8 cellular contexts compared by ENCODE assay signal in genomic region chr15:65377976-65378366, GRCh38. TPM values are rescaled to one million over a fixed set of nuclear protein-coding genes. Genes with fewer than 3 reads are reported as not detected.
A peak's percentile ranks its signal among the peaks of the same experiment; 100 is the strongest.
DNase-seq lines count a peak whose midpoint lies in the region; ATAC-seq and TF ChIP-seq lines count a peak whose summit lies in the region.

TSS of gene IGDCC3 (minus strand) at chr15:65378002. CDS start at chr15:65377788, 214 bp downstream.

- H3F3A ChIP-seq in PC-3 (ENCODE audit: low read length, unreplicated experiment), result no peaks in the 10 kb centered on the region
- H3F3A ChIP-seq in neural cell (ENCODE audit: insufficient read depth, low read length, poor library complexity, severe bottlenecking), result no peaks in the 10 kb centered on the region

- peak within 1 kb of the TSS; percentile 2; the same call in 1 of the 2 replicates for H3K27ac ChIP-seq in C4-2B
- no peak within 1 kb of the TSS for H3K27ac ChIP-seq in PC-3 (ENCODE audit: low read length)
- no peak within 1 kb of the TSS for H3K27ac ChIP-seq in esophagus (ENCODE audit: low read depth in 2 of 2, low read length in 1 of 2)
- H3K27ac ChIP-seq in neural cell (ENCODE audit: low read length), result peak within 1 kb of the TSS; percentile 73

- intact Hi-C loops in PC-3 (cut with micrococcal nuclease), result no loop called here

- no peaks in the 10 kb centered on the region for H3K9me3 ChIP-seq in PC-3 (ENCODE audit: low read length)
- no peaks in the 10 kb centered on the region for H3K9me3 ChIP-seq in esophagus (ENCODE audit: control insufficient read depth in 2 of 2, insufficient read depth in 1 of 2, low read depth in 1 of 2, low read length in 1 of 2)
- no peaks in the 10 kb centered on the region for H3K9me3 ChIP-seq in neural cell (ENCODE audit: low read length)

- H3K36me3 ChIP-seq in PC-3 (ENCODE audit: low read depth, low read length), result no peaks in the 10 kb centered on the region
- no peaks in the 10 kb centered on the region for H3K36me3 ChIP-seq in esophagus (ENCODE audit: control insufficient read depth in 2 of 2, insufficient read depth in 2 of 2, low read length in 1 of 2)
- no peaks in the 10 kb centered on the region for H3K36me3 ChIP-seq in neural cell (ENCODE audit: insufficient read depth, low read length)

- H3K9ac ChIP-seq in PC-3 (ENCODE audit: low read length) (no peak within 1 kb of the TSS), neural cell (ENCODE audit: low read length) (peak within 1 kb of the TSS; percentile 87)

- H3K9me2 ChIP-seq in PC-3 (replicated peaks; ENCODE audit: low read length) (no peaks in the 10 kb centered on the region), neural cell (ENCODE audit: insufficient read depth, low read length) (no peaks in the 10 kb centered on the region)

- no peak for TF ChIP-seq EP300 in neural cell (conservative IDR thresholded peaks at IDR 0.05; ENCODE audit: poor library complexity, severe bottlenecking)

- H4K20me1 ChIP-seq in PC-3 (ENCODE audit: low read length), result no peaks in the 10 kb centered on the region
- no peaks in the 10 kb centered on the region for H4K20me1 ChIP-seq in neural cell (ENCODE audit: insufficient read depth)

- peak within 1 kb of the TSS; percentile 68 for H2AFZ ChIP-seq in PC-3 (ENCODE audit: low read length)
- peak within 1 kb of the TSS; percentile 45 for H2AFZ ChIP-seq in neural cell (ENCODE audit: low read depth, low read length)

- H3K79me2 ChIP-seq in PC-3 (ENCODE audit: low read length) (no peaks in the 10 kb centered on the region), neural cell (replicated peaks; ENCODE audit: insufficient read depth, low read length) (peaks cover 18% of the 10 kb centered on the region)

- TF ChIP-seq CTCF in C4-2B (conservative IDR thresholded peaks at IDR 0.05), result no peak
- no peak for TF ChIP-seq CTCF in PC-3 (conservative IDR thresholded peaks at IDR 0.05; ENCODE audit: low read depth, low read length)
- no peak for TF ChIP-seq CTCF in neural cell (IDR thresholded peaks at IDR 0.05; ENCODE audit: poor library complexity, severe bottlenecking)

- H3K4me1 ChIP-seq in PC-3 (ENCODE audit: insufficient read depth, low read length) (no peaks in the 10 kb centered on the region), esophagus (ENCODE audit: control insufficient read depth in 2 of 2, insufficient read depth in 2 of 2, low read length in 1 of 2) (peaks cover 0 to 7% of the 10 kb centered on the region in 2 donors)

- TF ChIP-seq RAD21 in neural cell (conservative IDR thresholded peaks at IDR 0.05), result no peak

- no peak for ATAC-seq in PC-3
- no peak for ATAC-seq in HG03571 (IDR thresholded peaks at IDR 0.05; ENCODE audit: unreplicated experiment)
- ATAC-seq in GM21737 (IDR thresholded peaks at IDR 0.05; ENCODE audit: unreplicated experiment), result no peak

- H3K4me2 ChIP-seq in PC-3 (ENCODE audit: low read length) (peak within 1 kb of the TSS; percentile 84), neural cell (ENCODE audit: low read length) (peak within 1 kb of the TSS; percentile 86)

- DNase-seq in PC-3 (no peak), kidney tubule cell (ENCODE audit: low spot score) (no peak), KG1 (lab: John Stamatoyannopoulos, UW) (no peak)

- POLR2A ChIA-PET in PC-3 (lab: Charles Lee; ENCODE audit: unreplicated experiment), result no interaction called here

- WGBS in esophagus, 2 donors, result 1 to 4% methylated on average over 37 to 41 of the region's 42 CpGs

- BruUV-seq in PC-3 (replicated peaks; lab: Mats Ljungman, UMichigan), result no TSS peak

- CTCF ChIA-PET in PC-3 (lab: Charles Lee), result no interaction called here

- H3K4me3 ChIP-seq in PC-3 (ENCODE audit: low read length) (peak within 1 kb of the TSS; percentile 63), esophagus (ENCODE audit: low read depth in 1 of 2, low read length in 2 of 2) (peak within 1 kb of the TSS; percentile 28 to 45), neural cell (ENCODE audit: low read length) (peak within 1 kb of the TSS; percentile 98)

- H3K27me3 ChIP-seq in PC-3 (ENCODE audit: low read length) (peaks cover 34% of the 10 kb centered on the region), esophagus (ENCODE audit: control insufficient read depth in 1 of 2, insufficient read depth in 2 of 2, low read length in 2 of 2) (peaks cover 5 to 22% of the 10 kb centered on the region in 2 donors), neural cell (ENCODE audit: insufficient read depth, low read depth, low read length) (no peaks in the 10 kb centered on the region)

TF ChIP-seq in neural cell, 6 proteins besides CTCF, POLR2A, EP300 and RAD21:
- TF ChIP-seq POLR2AphosphoS5 (IDR thresholded peaks at IDR 0.05) (peak; percentile 60), EZH2 (IDR thresholded peaks at IDR 0.05; ENCODE audit: borderline replicate concordance, insufficient read depth, low read length, poor library complexity, severe bottlenecking) (no peak)

RNA-seq across cellular contexts. Expression of gene IGDCC3, which starts in this region (rescaled TPM):
- total RNA-seq in PC-3 (2014; rRNA removed), result not detected in 2 replicates
- polyA plus RNA-seq in esophagus, result under 1 TPM in 1 of 2 donors, not detected in 1; under 0.01 TPM
- 14.4 and 18.8 TPM in 2 replicates for polyA plus RNA-seq in neural cell
- polyA minus RNA-seq in neural cell, result 21.0 and 21.9 TPM in 2 replicates

Comparison
In these comparisons a context has a peak if more than half of its experiments do, and no peak if none do; other contexts are left out.
1. RNA of gene IGDCC3 (polyA plus RNA-seq): 14.4 to 18.8 TPM in neural cell; under 0.01 TPM in esophagus; every median in the first group is over 10 times any median in the second.
2. H3K27ac ChIP-seq: peak in C4-2B (single experiment) and neural cell (single experiment); none in PC-3 (single experiment) and esophagus (0 of 2).
3. H3K4me3 ChIP-seq: peak in every context shown above with its lines; median percentile 98 in neural cell; 63 in PC-3; 36 in esophagus.